In the genomic region with DNA sequence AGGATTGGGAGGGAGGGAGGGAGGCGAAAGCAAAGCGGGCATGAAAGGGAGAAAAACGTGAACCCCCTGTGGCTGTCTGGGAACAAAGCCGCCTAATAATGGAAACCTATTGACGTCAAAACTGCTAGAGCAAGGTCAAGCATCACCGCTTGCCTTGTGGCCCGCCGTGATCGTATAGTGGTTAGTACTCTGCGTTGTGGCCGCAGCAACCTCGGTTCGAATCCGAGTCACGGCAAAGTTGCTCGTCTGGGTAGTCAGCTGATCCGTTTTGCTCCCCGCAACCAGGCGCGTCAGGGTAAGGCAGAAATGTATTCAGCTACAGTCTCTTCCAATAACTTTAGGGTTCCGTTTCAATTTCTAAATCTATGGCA, we compare ENCODE assay signal across 10 cellular contexts.
DNase-seq lines count a peak whose midpoint lies in the region; ATAC-seq, FAIRE-seq and TF ChIP-seq lines count a peak whose summit lies in the region.
"Had no signal": no experiment of that assay in that cellular context is flagged by ENCODE, and none has a peak within 500 bp of the region (broad histone marks: within the 10 kb centered on the region; RNA-seq: fewer than 3 reads in every experiment).

No MANE protein-coding gene starts in this region.

- POLR2A ChIA-PET in naive thymus-derived CD4-positive, alpha-beta T cell (lab: Charles Lee), result interaction anchor here (1.2 kb wide), 1 partner anchor 12 kb away, joined by 6 read pairs; no protein-coding TSS in a partner anchor

- H3K36me3 ChIP-seq in naive thymus-derived CD4-positive, alpha-beta T cell (ENCODE audit: control insufficient read depth in 2 of 3, insufficient read depth in 3 of 3, low read length in 3 of 3), result no peaks in the 10 kb centered on the region

- intact Hi-C loops in naive thymus-derived CD4-positive, alpha-beta T cell (cut with micrococcal nuclease), result no loop called here

- H3K27me3 Mint-ChIP-seq in chondrocyte (ENCODE audit: low read depth), result peaks cover 48% of the 10 kb centered on the region
- peaks cover 56 to 84% (median 76%) of the 10 kb centered on the region in 5 donors for H3K27me3 Mint-ChIP-seq in naive thymus-derived CD4-positive, alpha-beta T cell

- peaks cover 1% of the 10 kb centered on the region for H3K36me3 Mint-ChIP-seq in chondrocyte (ENCODE audit: low read depth)
- H3K36me3 Mint-ChIP-seq in naive thymus-derived CD4-positive, alpha-beta T cell, result peaks cover 0 to 12% (median 0%) of the 10 kb centered on the region in 5 donors

- CTCF ChIA-PET in naive thymus-derived CD4-positive, alpha-beta T cell (lab: Charles Lee), result no interaction called here

- no peaks in the 10 kb centered on the region for H3K4me1 ChIP-seq in naive thymus-derived CD4-positive, alpha-beta T cell (ENCODE audit: control insufficient read depth in 2 of 2, insufficient read depth in 2 of 2, low read length in 2 of 2)

- H3K27ac Mint-ChIP-seq in chondrocyte (ENCODE audit: unreplicated experiment), result no peak overlapping the region
- peak overlapping the region in 2 of 9 donors; percentile 9 to 71 for H3K27ac Mint-ChIP-seq in naive thymus-derived CD4-positive, alpha-beta T cell

- no peaks in the 10 kb centered on the region for H3K27me3 ChIP-seq in naive thymus-derived CD4-positive, alpha-beta T cell (ENCODE audit: control insufficient read depth in 2 of 2, insufficient read depth in 2 of 2, low read length in 2 of 2)

- peaks cover 5% of the 10 kb centered on the region for H3K9me3 Mint-ChIP-seq in chondrocyte (ENCODE audit: low read depth)
- H3K9me3 Mint-ChIP-seq in naive thymus-derived CD4-positive, alpha-beta T cell, result peaks cover 0 to 14% (median 7%) of the 10 kb centered on the region in 11 donors

- no peak for TF ChIP-seq CTCF in chondrocyte (IDR thresholded peaks at IDR 0.05)

- no peak for FAIRE-seq in RCC 7860 (lab: Jason Lieb, UNC)

- ATAC-seq in naive thymus-derived CD4-positive, alpha-beta T cell, result no peak
- no peak for ATAC-seq in GM21447 (IDR thresholded peaks at IDR 0.05; ENCODE audit: unreplicated experiment)

- H3K27ac ChIP-seq in naive thymus-derived CD4-positive, alpha-beta T cell (ENCODE audit: low read depth, low read length), result no peak overlapping the region
- H3K27ac ChIP-seq: SK-N-MC had no signal

- H3K4me3 ChIP-seq in naive thymus-derived CD4-positive, alpha-beta T cell (ENCODE audit: low read length), result peak overlapping the region; percentile 14
- H3K4me3 ChIP-seq: SK-N-MC had no signal

- peaks cover 7% of the 10 kb centered on the region for H3K4me1 Mint-ChIP-seq in chondrocyte (ENCODE audit: low read depth)
- peaks cover 4 to 39% (median 23%) of the 10 kb centered on the region in 7 donors for H3K4me1 Mint-ChIP-seq in naive thymus-derived CD4-positive, alpha-beta T cell

- peaks cover 0 to 5% (median 0%) of the 10 kb centered on the region in 3 experiments for H3K9me3 ChIP-seq in naive thymus-derived CD4-positive, alpha-beta T cell (ENCODE audit: control insufficient read depth in 2 of 3, low read length in 3 of 3)

- peak; percentile 18 for DNase-seq in stimulated activated CD4-positive, alpha-beta T cell treated with anti-CD3 and anti-CD28 coated beads, Interleukin-1b, Interleukin-23, amount 100 ng/mL, for 48 hours
- DNase-seq in stimulated activated CD4-positive, alpha-beta T cell treated with anti-CD3 and anti-CD28 coated beads, Interleukin-12 subunit alpha, Interleukin-12 subunit beta, amount 100 ng/mL, for 4 hours, result no peak
- DNase-seq in chondrocyte (ENCODE audit: low spot score) (no peak), RCC 7860 (ENCODE audit: low spot score) (no peak), NCI-H2196 treated with DMSO at 0.1 percent for 48 hours (lab: John Stamatoyannopoulos, UW; ENCODE audit: unreplicated experiment) (no peak), NCI-H146 (lab: John Stamatoyannopoulos, UW) (no peak)
- no peak for DNase-seq in naive thymus-derived CD4-positive, alpha-beta T cell
- DNase-seq: NCI-H1105 had no signal

- H3K4me3 Mint-ChIP-seq in chondrocyte (ENCODE audit: unreplicated experiment), result peak overlapping the region; percentile 77
- peak overlapping the region in 9 of 10 donors; percentile 6 to 90 (median 85) for H3K4me3 Mint-ChIP-seq in naive thymus-derived CD4-positive, alpha-beta T cell
